8 cellular contexts compared by ENCODE assay signal in genomic region chr2:71466301-71467179, GRCh38. TPM values are rescaled to one million over a fixed set of nuclear protein-coding genes. Genes with fewer than 3 reads are reported as not detected.
DNase-seq lines count a peak whose midpoint lies in the region; ATAC-seq and TF ChIP-seq lines count a peak whose summit lies in the region.

No MANE protein-coding gene starts in this region.

- no peaks in the 10 kb centered on the region for H3K36me3 Mint-ChIP-seq in stimulated activated naive CD8-positive, alpha-beta T cell treated with anti-CD3 and anti-CD28 coated beads, Interleukin-15, Interleukin-2, amounts not matched to agents 100 ng/mL and 50 ng/mL, for 24 hours (ENCODE audit: low read depth)

- H3K36me3 ChIP-seq in breast epithelium: no peaks in the 10 kb centered on the region

- no peaks in the 10 kb centered on the region for H3K9me3 Mint-ChIP-seq in stimulated activated naive CD8-positive, alpha-beta T cell treated with anti-CD3 and anti-CD28 coated beads, Interleukin-15, Interleukin-2, amounts not matched to agents 100 ng/mL and 50 ng/mL, for 24 hours

- H3K4me1 Mint-ChIP-seq in stimulated activated naive CD8-positive, alpha-beta T cell treated with anti-CD3 and anti-CD28 coated beads, Interleukin-15, Interleukin-2, amounts not matched to agents 100 ng/mL and 50 ng/mL, for 24 hours (ENCODE audit: low read depth): peaks cover 5% of the 10 kb centered on the region

- intact Hi-C loops in breast epithelium (cut with DNase I; ENCODE audit: low total_unique reads): no loop called here

- TF ChIP-seq POLR2A in breast epithelium (IDR thresholded peaks at IDR 0.05): no peak

- no peaks in the 10 kb centered on the region for H3K4me1 ChIP-seq in breast epithelium

- no peak for ATAC-seq in GM21723 (IDR thresholded peaks at IDR 0.05; ENCODE audit: unreplicated experiment)
- no peak for ATAC-seq in GM19452 (IDR thresholded peaks at IDR 0.05; ENCODE audit: unreplicated experiment)

- no peak overlapping the region for H3K27ac Mint-ChIP-seq in stimulated activated naive CD8-positive, alpha-beta T cell treated with anti-CD3 and anti-CD28 coated beads, Interleukin-15, Interleukin-2, amounts not matched to agents 100 ng/mL and 50 ng/mL, for 24 hours

- H3K27me3 Mint-ChIP-seq in stimulated activated naive CD8-positive, alpha-beta T cell treated with anti-CD3 and anti-CD28 coated beads, Interleukin-15, Interleukin-2, amounts not matched to agents 100 ng/mL and 50 ng/mL, for 24 hours: peaks cover 36% of the 10 kb centered on the region

- TF ChIP-seq CTCF in breast epithelium (IDR thresholded peaks at IDR 0.05): no peak

- peak overlapping the region; percentile 56 to 86 (median 59) for H3K4me3 ChIP-seq in breast epithelium

- peaks cover 0 to 28% of the 10 kb centered on the region in 2 donors for H3K27me3 ChIP-seq in breast epithelium

- DNase-seq in GM03348 (ENCODE audit: low spot score) (peak; percentile 61), NCI-H146 (lab: John Stamatoyannopoulos, UW) (peak; percentile 69), breast epithelium (ENCODE audit: low spot score in 2 of 2) (no peak), kidney tubule cell (ENCODE audit: low spot score) (peak; percentile 50), hippocampal formation (lab: John Stamatoyannopoulos, UW) (no peak)

- H3K4me3 Mint-ChIP-seq in stimulated activated naive CD8-positive, alpha-beta T cell treated with anti-CD3 and anti-CD28 coated beads, Interleukin-15, Interleukin-2, amounts not matched to agents 100 ng/mL and 50 ng/mL, for 24 hours: peak overlapping the region; percentile 78

- peaks cover 10 to 14% of the 10 kb centered on the region in 2 donors for H3K9me3 ChIP-seq in breast epithelium

- peak overlapping the region in 1 of 2 donors; percentile 43 for H3K27ac ChIP-seq in breast epithelium

RNA-seq across cellular contexts. Expression of gene DYSF, which starts 13.2 kb away (rescaled TPM):
- total RNA-seq in breast epithelium: 10 to 100 TPM in 1 of 3 donors, 1 to 10 TPM in 2; 3.0 to 15.7 (median 4.8) TPM

Comparison
In these comparisons a context has a peak if more than half of its experiments do, and no peak if none do; other contexts are left out.
1. DNase-seq: peak in GM03348 (single experiment), NCI-H146 (single experiment) and kidney tubule cell (single experiment); none in breast epithelium (0 of 2) and hippocampal formation (0 of 2).